ENCODE assay signal across 1 cellular context in the genomic region with DNA sequence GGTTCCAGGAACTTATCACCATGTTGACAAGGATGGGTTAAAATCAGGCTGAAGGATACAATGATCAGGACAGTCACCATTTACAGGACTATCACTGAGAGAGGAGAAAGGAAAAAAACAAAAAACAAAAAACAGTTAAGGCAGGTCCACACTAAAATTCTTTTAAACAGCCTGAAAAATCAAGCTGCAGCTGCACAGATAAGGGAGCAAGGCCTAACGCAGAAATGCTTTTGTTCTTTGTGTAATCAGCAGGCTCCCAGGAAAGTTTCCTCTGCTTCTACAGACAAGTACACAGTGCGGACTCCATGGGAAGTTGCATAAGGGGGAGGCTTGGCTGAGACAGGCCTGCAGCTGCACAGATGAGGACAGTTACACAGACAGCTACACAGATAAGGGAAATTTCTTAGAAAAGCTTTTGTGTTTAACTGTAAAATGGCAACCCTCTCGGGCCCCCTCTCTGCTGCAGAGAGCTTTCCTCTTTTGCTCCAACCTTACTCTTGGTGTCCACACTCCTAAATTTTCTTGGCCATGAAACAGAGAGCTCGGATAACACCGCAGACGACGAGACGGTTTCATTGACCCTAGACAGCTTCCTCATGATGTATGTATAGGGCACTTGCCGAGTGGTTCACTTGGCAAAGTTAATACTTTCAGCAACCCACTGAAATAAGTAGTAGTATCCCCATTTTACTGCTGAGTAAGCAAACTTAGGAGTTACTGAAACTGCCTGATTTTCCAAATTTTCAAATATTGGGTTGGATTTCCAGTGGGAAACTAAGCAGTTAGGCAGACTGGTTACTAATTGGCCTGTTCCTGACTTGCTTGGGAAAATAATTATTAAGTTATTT.
TF ChIP-seq lines count a peak whose summit lies in the region.

No MANE protein-coding gene starts in this region.

TF ChIP-seq in K562, 482 proteins besides CTCF, POLR2A, EP300 and RAD21 (continued from another document and continues in another):
- TF ChIP-seq, protein P1, sequence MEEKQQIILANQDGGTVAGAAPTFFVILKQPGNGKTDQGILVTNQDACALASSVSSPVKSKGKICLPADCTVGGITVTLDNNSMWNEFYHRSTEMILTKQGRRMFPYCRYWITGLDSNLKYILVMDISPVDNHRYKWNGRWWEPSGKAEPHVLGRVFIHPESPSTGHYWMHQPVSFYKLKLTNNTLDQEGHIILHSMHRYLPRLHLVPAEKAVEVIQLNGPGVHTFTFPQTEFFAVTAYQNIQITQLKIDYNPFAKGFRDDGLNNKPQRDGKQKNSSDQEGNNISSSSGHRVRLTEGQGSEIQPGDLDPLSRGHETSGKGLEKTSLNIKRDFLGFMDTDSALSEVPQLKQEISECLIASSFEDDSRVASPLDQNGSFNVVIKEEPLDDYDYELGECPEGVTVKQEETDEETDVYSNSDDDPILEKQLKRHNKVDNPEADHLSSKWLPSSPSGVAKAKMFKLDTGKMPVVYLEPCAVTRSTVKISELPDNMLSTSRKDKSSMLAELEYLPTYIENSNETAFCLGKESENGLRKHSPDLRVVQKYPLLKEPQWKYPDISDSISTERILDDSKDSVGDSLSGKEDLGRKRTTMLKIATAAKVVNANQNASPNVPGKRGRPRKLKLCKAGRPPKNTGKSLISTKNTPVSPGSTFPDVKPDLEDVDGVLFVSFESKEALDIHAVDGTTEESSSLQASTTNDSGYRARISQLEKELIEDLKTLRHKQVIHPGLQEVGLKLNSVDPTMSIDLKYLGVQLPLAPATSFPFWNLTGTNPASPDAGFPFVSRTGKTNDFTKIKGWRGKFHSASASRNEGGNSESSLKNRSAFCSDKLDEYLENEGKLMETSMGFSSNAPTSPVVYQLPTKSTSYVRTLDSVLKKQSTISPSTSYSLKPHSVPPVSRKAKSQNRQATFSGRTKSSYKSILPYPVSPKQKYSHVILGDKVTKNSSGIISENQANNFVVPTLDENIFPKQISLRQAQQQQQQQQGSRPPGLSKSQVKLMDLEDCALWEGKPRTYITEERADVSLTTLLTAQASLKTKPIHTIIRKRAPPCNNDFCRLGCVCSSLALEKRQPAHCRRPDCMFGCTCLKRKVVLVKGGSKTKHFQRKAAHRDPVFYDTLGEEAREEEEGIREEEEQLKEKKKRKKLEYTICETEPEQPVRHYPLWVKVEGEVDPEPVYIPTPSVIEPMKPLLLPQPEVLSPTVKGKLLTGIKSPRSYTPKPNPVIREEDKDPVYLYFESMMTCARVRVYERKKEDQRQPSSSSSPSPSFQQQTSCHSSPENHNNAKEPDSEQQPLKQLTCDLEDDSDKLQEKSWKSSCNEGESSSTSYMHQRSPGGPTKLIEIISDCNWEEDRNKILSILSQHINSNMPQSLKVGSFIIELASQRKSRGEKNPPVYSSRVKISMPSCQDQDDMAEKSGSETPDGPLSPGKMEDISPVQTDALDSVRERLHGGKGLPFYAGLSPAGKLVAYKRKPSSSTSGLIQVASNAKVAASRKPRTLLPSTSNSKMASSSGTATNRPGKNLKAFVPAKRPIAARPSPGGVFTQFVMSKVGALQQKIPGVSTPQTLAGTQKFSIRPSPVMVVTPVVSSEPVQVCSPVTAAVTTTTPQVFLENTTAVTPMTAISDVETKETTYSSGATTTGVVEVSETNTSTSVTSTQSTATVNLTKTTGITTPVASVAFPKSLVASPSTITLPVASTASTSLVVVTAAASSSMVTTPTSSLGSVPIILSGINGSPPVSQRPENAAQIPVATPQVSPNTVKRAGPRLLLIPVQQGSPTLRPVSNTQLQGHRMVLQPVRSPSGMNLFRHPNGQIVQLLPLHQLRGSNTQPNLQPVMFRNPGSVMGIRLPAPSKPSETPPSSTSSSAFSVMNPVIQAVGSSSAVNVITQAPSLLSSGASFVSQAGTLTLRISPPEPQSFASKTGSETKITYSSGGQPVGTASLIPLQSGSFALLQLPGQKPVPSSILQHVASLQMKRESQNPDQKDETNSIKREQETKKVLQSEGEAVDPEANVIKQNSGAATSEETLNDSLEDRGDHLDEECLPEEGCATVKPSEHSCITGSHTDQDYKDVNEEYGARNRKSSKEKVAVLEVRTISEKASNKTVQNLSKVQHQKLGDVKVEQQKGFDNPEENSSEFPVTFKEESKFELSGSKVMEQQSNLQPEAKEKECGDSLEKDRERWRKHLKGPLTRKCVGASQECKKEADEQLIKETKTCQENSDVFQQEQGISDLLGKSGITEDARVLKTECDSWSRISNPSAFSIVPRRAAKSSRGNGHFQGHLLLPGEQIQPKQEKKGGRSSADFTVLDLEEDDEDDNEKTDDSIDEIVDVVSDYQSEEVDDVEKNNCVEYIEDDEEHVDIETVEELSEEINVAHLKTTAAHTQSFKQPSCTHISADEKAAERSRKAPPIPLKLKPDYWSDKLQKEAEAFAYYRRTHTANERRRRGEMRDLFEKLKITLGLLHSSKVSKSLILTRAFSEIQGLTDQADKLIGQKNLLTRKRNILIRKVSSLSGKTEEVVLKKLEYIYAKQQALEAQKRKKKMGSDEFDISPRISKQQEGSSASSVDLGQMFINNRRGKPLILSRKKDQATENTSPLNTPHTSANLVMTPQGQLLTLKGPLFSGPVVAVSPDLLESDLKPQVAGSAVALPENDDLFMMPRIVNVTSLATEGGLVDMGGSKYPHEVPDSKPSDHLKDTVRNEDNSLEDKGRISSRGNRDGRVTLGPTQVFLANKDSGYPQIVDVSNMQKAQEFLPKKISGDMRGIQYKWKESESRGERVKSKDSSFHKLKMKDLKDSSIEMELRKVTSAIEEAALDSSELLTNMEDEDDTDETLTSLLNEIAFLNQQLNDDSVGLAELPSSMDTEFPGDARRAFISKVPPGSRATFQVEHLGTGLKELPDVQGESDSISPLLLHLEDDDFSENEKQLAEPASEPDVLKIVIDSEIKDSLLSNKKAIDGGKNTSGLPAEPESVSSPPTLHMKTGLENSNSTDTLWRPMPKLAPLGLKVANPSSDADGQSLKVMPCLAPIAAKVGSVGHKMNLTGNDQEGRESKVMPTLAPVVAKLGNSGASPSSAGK (IDR thresholded peaks at IDR 0.05): no peak
- TF ChIP-seq FOXJ3 (CRISPR knock-in tag; IDR thresholded peaks at IDR 0.05): no peak
- no peak for TF ChIP-seq CREBBP (IDR thresholded peaks at IDR 0.05; ENCODE audit: low read depth, low read length)
- peak in 1 of 2 experiments; percentile 64; a peak in 1 of 3 replicates for TF ChIP-seq CBX3 (IDR thresholded peaks at IDR 0.05; ENCODE audit: borderline replicate concordance in 1 of 2, low read length in 2 of 2)
- no peak for TF ChIP-seq AFF4 (CRISPR knock-in tag; IDR thresholded peaks at IDR 0.05)
- TF ChIP-seq MCM2 (IDR thresholded peaks at IDR 0.05; ENCODE audit: low read depth): no peak
- TF ChIP-seq ILF3 (IDR thresholded peaks at IDR 0.05; ENCODE audit: borderline replicate concordance): no peak; the same call in 1 of the 2 replicates
- no peak for TF ChIP-seq ZNF280A (IDR thresholded peaks at IDR 0.05; ENCODE audit: low read depth, partially characterized antibody)
- TF ChIP-seq ZFP1 (CRISPR knock-in tag; IDR thresholded peaks at IDR 0.05): no peak
- TF ChIP-seq, protein P2, sequence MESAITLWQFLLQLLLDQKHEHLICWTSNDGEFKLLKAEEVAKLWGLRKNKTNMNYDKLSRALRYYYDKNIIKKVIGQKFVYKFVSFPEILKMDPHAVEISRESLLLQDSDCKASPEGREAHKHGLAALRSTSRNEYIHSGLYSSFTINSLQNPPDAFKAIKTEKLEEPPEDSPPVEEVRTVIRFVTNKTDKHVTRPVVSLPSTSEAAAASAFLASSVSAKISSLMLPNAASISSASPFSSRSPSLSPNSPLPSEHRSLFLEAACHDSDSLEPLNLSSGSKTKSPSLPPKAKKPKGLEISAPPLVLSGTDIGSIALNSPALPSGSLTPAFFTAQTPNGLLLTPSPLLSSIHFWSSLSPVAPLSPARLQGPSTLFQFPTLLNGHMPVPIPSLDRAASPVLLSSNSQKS (CRISPR knock-in tag; IDR thresholded peaks at IDR 0.05): no peak
- no peak for TF ChIP-seq ZNF263 (CRISPR knock-in tag; IDR thresholded peaks at IDR 0.05; ENCODE audit: borderline replicate concordance)
- TF ChIP-seq, protein P3, sequence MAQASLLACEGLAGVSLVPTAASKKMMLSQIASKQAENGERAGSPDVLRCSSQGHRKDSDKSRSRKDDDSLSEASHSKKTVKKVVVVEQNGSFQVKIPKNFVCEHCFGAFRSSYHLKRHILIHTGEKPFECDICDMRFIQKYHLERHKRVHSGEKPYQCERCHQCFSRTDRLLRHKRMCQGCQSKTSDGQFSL (CRISPR knock-in tag; IDR thresholded peaks at IDR 0.05): no peak
- TF ChIP-seq, protein P3 (tag; IDR thresholded peaks at IDR 0.05): no peak
- TF ChIP-seq TAF15 (IDR thresholded peaks at IDR 0.05; ENCODE audit: low read depth, low read length): no peak
- no peak for TF ChIP-seq CHD1 (IDR thresholded peaks at IDR 0.05; ENCODE audit: low read length)
- no peak for TF ChIP-seq U2AF2 (optimal IDR thresholded peaks at IDR 0.05; ENCODE audit: low read depth, low read length)
- TF ChIP-seq WHSC1 (IDR thresholded peaks at IDR 0.05; ENCODE audit: low read length): no peak
- TF ChIP-seq MIER1 (IDR thresholded peaks at IDR 0.05; ENCODE audit: low read depth): no peak
- TF ChIP-seq LARP7 (IDR thresholded peaks at IDR 0.05): no peak
- peak; percentile 98 for TF ChIP-seq RNF2 (IDR thresholded peaks at IDR 0.05)
- TF ChIP-seq, protein P4, sequence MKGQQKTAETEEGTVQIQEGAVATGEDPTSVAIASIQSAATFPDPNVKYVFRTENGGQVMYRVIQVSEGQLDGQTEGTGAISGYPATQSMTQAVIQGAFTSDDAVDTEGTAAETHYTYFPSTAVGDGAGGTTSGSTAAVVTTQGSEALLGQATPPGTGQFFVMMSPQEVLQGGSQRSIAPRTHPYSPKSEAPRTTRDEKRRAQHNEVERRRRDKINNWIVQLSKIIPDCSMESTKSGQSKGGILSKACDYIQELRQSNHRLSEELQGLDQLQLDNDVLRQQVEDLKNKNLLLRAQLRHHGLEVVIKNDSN (CRISPR knock-in tag; IDR thresholded peaks at IDR 0.05): no peak
- TF ChIP-seq CTCFL (IDR thresholded peaks at IDR 0.05; ENCODE audit: borderline replicate concordance, insufficient read depth, low read depth, low read length, poor library complexity, severe bottlenecking): no peak
- 0 out of 2 replicates have a peak, but pooled peaks have one; percentile 74 for TF ChIP-seq HLTF (IDR thresholded peaks at IDR 0.05)
- TF ChIP-seq ZNF143 (CRISPR knock-in tag; IDR thresholded peaks at IDR 0.05): no peak
- peak; percentile 66; the same call in 1 of the 2 replicates for TF ChIP-seq CREM (IDR thresholded peaks at IDR 0.05; ENCODE audit: low read depth)
- TF ChIP-seq, protein P5, sequence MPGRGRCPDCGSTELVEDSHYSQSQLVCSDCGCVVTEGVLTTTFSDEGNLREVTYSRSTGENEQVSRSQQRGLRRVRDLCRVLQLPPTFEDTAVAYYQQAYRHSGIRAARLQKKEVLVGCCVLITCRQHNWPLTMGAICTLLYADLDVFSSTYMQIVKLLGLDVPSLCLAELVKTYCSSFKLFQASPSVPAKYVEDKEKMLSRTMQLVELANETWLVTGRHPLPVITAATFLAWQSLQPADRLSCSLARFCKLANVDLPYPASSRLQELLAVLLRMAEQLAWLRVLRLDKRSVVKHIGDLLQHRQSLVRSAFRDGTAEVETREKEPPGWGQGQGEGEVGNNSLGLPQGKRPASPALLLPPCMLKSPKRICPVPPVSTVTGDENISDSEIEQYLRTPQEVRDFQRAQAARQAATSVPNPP (IDR thresholded peaks at IDR 0.05; ENCODE audit: borderline replicate concordance, insufficient read depth, insufficient read length): no peak
- peak in 1 of 2 experiments; percentile 79; a peak in 2 of 4 replicates for TF ChIP-seq HDAC1 (IDR thresholded peaks at IDR 0.05)
